ENCODE assay signal across 1 cellular context in genomic region chr13:94455414-94455813, GRCh38.
TF ChIP-seq lines count a peak whose summit lies in the region.

No MANE protein-coding gene starts in this region.

TF ChIP-seq in liver, 16 proteins besides CTCF, POLR2A, EP300 and RAD21:
- TF ChIP-seq REST (IDR thresholded peaks at IDR 0.05): no peak
- no peak for TF ChIP-seq NR2F2 (IDR thresholded peaks at IDR 0.05)
- TF ChIP-seq HNF4G (IDR thresholded peaks at IDR 0.05): no peak
- TF ChIP-seq RXRA (IDR thresholded peaks at IDR 0.05): peak in 1 of 2 donors; percentile 36
- no peak for TF ChIP-seq FOXA1 (IDR thresholded peaks at IDR 0.05)
- TF ChIP-seq TAF1 (conservative IDR thresholded peaks at IDR 0.05): no peak
- peak; percentile 21 for TF ChIP-seq FOXA2 (IDR thresholded peaks at IDR 0.05)
- TF ChIP-seq SP1 (IDR thresholded peaks at IDR 0.05): peak; percentile 49
- TF ChIP-seq YY1 (IDR thresholded peaks at IDR 0.05): no peak
- peak; percentile 77 to 83 for TF ChIP-seq HNF4A (conservative IDR thresholded peaks at IDR 0.05)
- TF ChIP-seq JUND (IDR thresholded peaks at IDR 0.05): no peak
- no peak for TF ChIP-seq MAX (IDR thresholded peaks at IDR 0.05)
- TF ChIP-seq GABPA (IDR thresholded peaks at IDR 0.05 in 1 of 2, conservative IDR thresholded peaks at IDR 0.05 in 1 of 2): no peak
